Comparison of ENCODE assay signal across 8 cellular contexts in genomic region chr20:45972500-45973183, GRCh38. TPM values are rescaled to one million over a fixed set of nuclear protein-coding genes. Genes with fewer than 3 reads are reported as not detected.
A peak's percentile ranks its signal among the peaks of the same experiment; 100 is the strongest.
DNase-seq lines count a peak whose midpoint lies in the region; ATAC-seq and TF ChIP-seq lines count a peak whose summit lies in the region.

No MANE protein-coding gene starts in this region.

- peaks cover 25% of the 10 kb centered on the region for H3K36me3 Mint-ChIP-seq in activated CD8-positive, alpha-beta T cell treated with anti-CD3 and anti-CD28 coated beads for 36 hours (ENCODE audit: low read depth)
- H3K36me3 Mint-ChIP-seq in stimulated activated effector memory CD8-positive, alpha-beta T cell treated with anti-CD3 and anti-CD28 coated beads, Interleukin-12 subunit alpha, Interleukin-12 subunit beta, amount 100 ng/mL, for 72 hours = peaks cover 49% of the 10 kb centered on the region

- intact Hi-C loops in activated CD8-positive, alpha-beta T cell treated with anti-CD3 and anti-CD28 coated beads for 36 hours (cut with micrococcal nuclease) = no loop called here

- H3K36me3 ChIP-seq in hepatocyte (replicated peaks; ENCODE audit: insufficient read depth, low read depth) = no peaks in the 10 kb centered on the region

- H3K4me1 Mint-ChIP-seq in activated CD8-positive, alpha-beta T cell treated with anti-CD3 and anti-CD28 coated beads for 36 hours (ENCODE audit: low read depth) = peaks cover 16% of the 10 kb centered on the region
- peaks cover 30% of the 10 kb centered on the region for H3K4me1 Mint-ChIP-seq in stimulated activated effector memory CD8-positive, alpha-beta T cell treated with anti-CD3 and anti-CD28 coated beads, Interleukin-12 subunit alpha, Interleukin-12 subunit beta, amount 100 ng/mL, for 72 hours

- no peaks in the 10 kb centered on the region for H3K9me3 Mint-ChIP-seq in activated CD8-positive, alpha-beta T cell treated with anti-CD3 and anti-CD28 coated beads for 36 hours
- no peaks in the 10 kb centered on the region for H3K9me3 Mint-ChIP-seq in stimulated activated effector memory CD8-positive, alpha-beta T cell treated with anti-CD3 and anti-CD28 coated beads, Interleukin-12 subunit alpha, Interleukin-12 subunit beta, amount 100 ng/mL, for 72 hours

- H3K4me1 ChIP-seq in hepatocyte (ENCODE audit: insufficient read depth) = peaks cover 11% of the 10 kb centered on the region

- peak overlapping the region; percentile 100 for H3K27ac ChIP-seq in HL-60 (replicated peaks)
- H3K27ac ChIP-seq in hepatocyte = peak overlapping the region; percentile 100

- peak overlapping the region; percentile 84 for H3K4me3 Mint-ChIP-seq in activated CD8-positive, alpha-beta T cell treated with anti-CD3 and anti-CD28 coated beads for 36 hours
- H3K4me3 Mint-ChIP-seq in stimulated activated effector memory CD8-positive, alpha-beta T cell treated with anti-CD3 and anti-CD28 coated beads, Interleukin-12 subunit alpha, Interleukin-12 subunit beta, amount 100 ng/mL, for 72 hours = peak overlapping the region; percentile 79

- peak overlapping the region; percentile 75 for H2AFZ ChIP-seq in hepatocyte

- POLR2A ChIA-PET in activated CD8-positive, alpha-beta T cell treated with anti-CD3 and anti-CD28 coated beads for 36 hours (lab: Charles Lee) = interaction anchor here (0.6 to 5.1 kb wide), 22 partner anchors 10 to 1538 kb away, joined by 3 to 60 read pairs (median 4); partner anchors contain the start of genes ACOT8, CTSA, NEURL2 and PCIF1

- WGBS in hepatocyte (ENCODE audit: low lambda C conversion rate, missing lambda C conversion rate) = 46% methylated on average over 29 of the region's 29 CpGs

- TF ChIP-seq CTCF in HL-60 (IDR thresholded peaks at IDR 0.05; ENCODE audit: insufficient read depth, low read length) (no peak), hepatocyte (IDR thresholded peaks at IDR 0.05; ENCODE audit: poor library complexity) (no peak)
- TF ChIP-seq CTCF in activated CD8-positive, alpha-beta T cell treated with anti-CD3 and anti-CD28 coated beads for 36 hours (IDR thresholded peaks at IDR 0.05) = no peak

- peak overlapping the region; percentile 37 for H3K4me3 ChIP-seq in HL-60 (replicated peaks; ENCODE audit: insufficient read depth, low read length)
- H3K4me3 ChIP-seq in hepatocyte = peak overlapping the region; percentile 40

- CTCF ChIA-PET in activated CD8-positive, alpha-beta T cell treated with anti-CD3 and anti-CD28 coated beads for 36 hours (lab: Charles Lee) = interaction anchor here (1.2 to 8.0 kb wide), 5 partner anchors 9 to 174 kb away, joined by 4 to 71 read pairs (median 31); partner anchors contain the start of gene PCIF1

- peaks cover 18% of the 10 kb centered on the region for H3K79me2 ChIP-seq in hepatocyte

- peak overlapping the region; percentile 100 for H3K27ac Mint-ChIP-seq in activated CD8-positive, alpha-beta T cell treated with anti-CD3 and anti-CD28 coated beads for 36 hours
- H3K27ac Mint-ChIP-seq in stimulated activated effector memory CD8-positive, alpha-beta T cell treated with anti-CD3 and anti-CD28 coated beads, Interleukin-12 subunit alpha, Interleukin-12 subunit beta, amount 100 ng/mL, for 72 hours = peak overlapping the region; percentile 100

- ATAC-seq in activated CD8-positive, alpha-beta T cell treated with anti-CD3 and anti-CD28 coated beads for 36 hours = no peak
- ATAC-seq in stimulated activated effector memory CD8-positive, alpha-beta T cell treated with anti-CD3 and anti-CD28 coated beads, Interleukin-12 subunit alpha, Interleukin-12 subunit beta, amount 100 ng/mL, for 72 hours = peak; percentile 86

- peak overlapping the region; percentile 86 for H3K4me2 ChIP-seq in hepatocyte

- H3K27me3 Mint-ChIP-seq in activated CD8-positive, alpha-beta T cell treated with anti-CD3 and anti-CD28 coated beads for 36 hours = no peaks in the 10 kb centered on the region

- H3K9me2 ChIP-seq in hepatocyte (replicated peaks; ENCODE audit: insufficient read depth) = no peaks in the 10 kb centered on the region

- no peaks in the 10 kb centered on the region for H3K9me3 ChIP-seq in hepatocyte (ENCODE audit: low read depth)

- H3K27me3 ChIP-seq in HL-60 (ENCODE audit: insufficient read depth, poor library complexity, severe bottlenecking) (no peaks in the 10 kb centered on the region), hepatocyte (no peaks in the 10 kb centered on the region)

- H4K20me1 ChIP-seq in hepatocyte (ENCODE audit: insufficient read depth, poor library complexity, severe bottlenecking) = no peaks in the 10 kb centered on the region

- DNase-seq in DMS53 (lab: John Stamatoyannopoulos, UW) (peak; percentile 99), HL-60 (ENCODE audit: low read depth in 1 of 2, low spot score in 1 of 2) (no peak), hepatocyte (ENCODE audit: low spot score) (no peak), SHP77 (lab: John Stamatoyannopoulos, UW) (no peak), D341Med (ENCODE audit: low spot score) (no peak), NCI-H1105 treated with DMSO at 0.1 percent for 48 hours (lab: John Stamatoyannopoulos, UW) (no peak)
- no peak for DNase-seq in activated CD8-positive, alpha-beta T cell treated with anti-CD3 and anti-CD28 coated beads for 36 hours
- no peak for DNase-seq in stimulated activated effector memory CD8-positive, alpha-beta T cell treated with anti-CD3 and anti-CD28 coated beads, Interleukin-12 subunit alpha, Interleukin-12 subunit beta, amount 100 ng/mL, for 72 hours (ENCODE audit: low spot score in 2 of 2)

RNA-seq across cellular contexts. Expression of gene ZNF335, which starts 0.6 kb away (rescaled TPM):
- total RNA-seq in activated CD8-positive, alpha-beta T cell treated with anti-CD3 and anti-CD28 coated beads for 36 hours = 10 to 100 TPM; 27.0 to 28.8 TPM
- 10.8 and 14.9 TPM in 2 replicates for total RNA-seq in hepatocyte
- 12.6 and 23.7 TPM in 2 replicates for polyA plus RNA-seq in hepatocyte

RNA-seq across cellular contexts. Expression of gene MMP9, which starts 36.1 kb away (rescaled TPM):
- total RNA-seq in activated CD8-positive, alpha-beta T cell treated with anti-CD3 and anti-CD28 coated beads for 36 hours = under 1 TPM in 1 of 2 experiments, not detected in 1; 0.11 TPM
- total RNA-seq in hepatocyte = 1.3 and 2.6 TPM in 2 replicates
- 4.8 and 7.7 TPM in 2 replicates for polyA plus RNA-seq in hepatocyte

RNA-seq across cellular contexts. Expression of gene PCIF1, which starts 38.2 kb away (rescaled TPM):
- total RNA-seq in activated CD8-positive, alpha-beta T cell treated with anti-CD3 and anti-CD28 coated beads for 36 hours = 10 to 100 TPM; 27.8 to 29.5 TPM
- 9.7 and 11.8 TPM in 2 replicates for total RNA-seq in hepatocyte
- polyA plus RNA-seq in hepatocyte = 26.0 and 32.4 TPM in 2 replicates

RNA-seq across cellular contexts. Expression of gene SLC12A5, which starts 56.4 kb away (rescaled TPM):
- total RNA-seq in activated CD8-positive, alpha-beta T cell treated with anti-CD3 and anti-CD28 coated beads for 36 hours = under 1 TPM in 1 of 2 experiments, not detected in 1; 0.43 TPM
- total RNA-seq in hepatocyte = 0.57 TPM in 1 of 2 replicates, not detected in the other
- polyA plus RNA-seq in hepatocyte = 3.1 and 4.3 TPM in 2 replicates
